12 cellular contexts compared by ENCODE assay signal in the genomic region with DNA sequence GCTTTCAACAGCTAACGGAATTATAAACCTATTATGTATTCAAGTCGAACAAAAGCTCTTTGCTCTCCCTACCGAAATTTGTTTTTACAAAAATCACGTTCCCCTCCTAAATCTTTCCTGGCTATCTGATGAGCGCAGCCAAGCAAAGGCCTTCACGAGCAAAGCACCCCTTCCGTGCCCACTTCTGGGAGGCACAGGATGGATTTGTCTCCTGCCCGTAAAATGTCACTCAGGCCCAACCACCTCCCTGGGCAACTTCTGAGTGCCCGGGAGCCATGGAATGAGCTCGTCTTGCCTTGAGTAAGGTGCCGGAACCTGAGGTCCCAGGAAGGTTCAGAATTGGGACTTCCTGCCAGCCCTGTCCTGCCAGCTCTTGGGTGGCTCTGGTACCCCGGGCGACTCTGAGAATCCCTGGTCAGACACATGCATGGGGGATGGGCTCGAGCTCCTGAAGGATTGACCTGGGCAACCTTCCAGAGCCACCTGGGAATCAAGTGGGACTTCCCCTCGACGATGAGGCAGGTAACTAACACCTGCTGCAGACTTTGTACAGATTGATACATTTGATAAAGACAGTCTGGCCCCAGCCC. TPM values are rescaled to one million over a fixed set of nuclear protein-coding genes. Genes with fewer than 3 reads are reported as not detected.
DNase-seq lines count a peak whose midpoint lies in the region; ATAC-seq and TF ChIP-seq lines count a peak whose summit lies in the region.
"Had no signal": no experiment of that assay in that cellular context is flagged by ENCODE, and none has a peak within 500 bp of the region (broad histone marks: within the 10 kb centered on the region; RNA-seq: fewer than 3 reads in every experiment).

No MANE protein-coding gene starts in this region.

- peaks cover 50% of the 10 kb centered on the region for H3K4me1 Mint-ChIP-seq in stimulated activated naive CD8-positive, alpha-beta T cell treated with anti-CD3 and anti-CD28 coated beads, Interleukin-15, Interleukin-2, amounts not matched to agents 100 ng/mL and 50 ng/mL, for 24 hours (ENCODE audit: low read depth)
- peaks cover 81% of the 10 kb centered on the region for H3K4me1 Mint-ChIP-seq in stimulated activated naive CD8-positive, alpha-beta T cell treated with anti-CD3 and anti-CD28 coated beads, Interleukin-15, amount 100 ng/mL, for 72 hours
- peaks cover 35% of the 10 kb centered on the region for H3K4me1 Mint-ChIP-seq in WTC11

- POLR2A ChIA-PET in WTC11 (lab: Charles Lee), result interaction anchor here (0.6 to 1.9 kb wide), 5 partner anchors 13 to 945 kb away, joined by 3 to 12 read pairs (median 3); partner anchors contain the start of gene BANP

- no peak overlapping the region for H3K4me3 ChIP-seq in right atrium auricular region
- H3K4me3 ChIP-seq: GM12878, SK-N-MC had no signal

- no peak for TF ChIP-seq POLR2A in erythroblast (IDR thresholded peaks at IDR 0.05; ENCODE audit: low read length)

- no peaks in the 10 kb centered on the region for H3K27me3 Mint-ChIP-seq in stimulated activated naive CD8-positive, alpha-beta T cell treated with anti-CD3 and anti-CD28 coated beads, Interleukin-15, Interleukin-2, amounts not matched to agents 100 ng/mL and 50 ng/mL, for 24 hours
- H3K27me3 Mint-ChIP-seq in stimulated activated naive CD8-positive, alpha-beta T cell treated with anti-CD3 and anti-CD28 coated beads, Interleukin-15, amount 100 ng/mL, for 72 hours, result no peaks in the 10 kb centered on the region
- no peaks in the 10 kb centered on the region for H3K27me3 Mint-ChIP-seq in WTC11 (ENCODE audit: low read depth)

- H3K27me3 ChIP-seq in right atrium auricular region, result no peaks in the 10 kb centered on the region

- intact Hi-C loops in left cardiac atrium (cut with DNase I), result no loop called here

- no peak overlapping the region for H3K4me3 Mint-ChIP-seq in stimulated activated naive CD8-positive, alpha-beta T cell treated with anti-CD3 and anti-CD28 coated beads, Interleukin-15, Interleukin-2, amounts not matched to agents 100 ng/mL and 50 ng/mL, for 24 hours
- H3K4me3 Mint-ChIP-seq in stimulated activated naive CD8-positive, alpha-beta T cell treated with anti-CD3 and anti-CD28 coated beads, Interleukin-15, amount 100 ng/mL, for 72 hours, result peak overlapping the region in 1 of 2 donors; percentile 29
- no peak overlapping the region for H3K4me3 Mint-ChIP-seq in WTC11

- DNase-seq in stimulated activated naive CD8-positive, alpha-beta T cell treated with anti-CD3 and anti-CD28 coated beads, Interleukin-15, amount 100 ng/mL, for 72 hours, result no peak
- DNase-seq in WTC11 (ENCODE audit: low spot score) (no peak), left lobe of liver (ENCODE audit: low spot score) (peak; percentile 74), erythroblast (lab: John Stamatoyannopoulos, UW) (no peak), left cardiac atrium (no peak), right atrium auricular region (ENCODE audit: low spot score) (no peak)
- DNase-seq: cortex of kidney, GDM1 had no signal

- H3K9me3 ChIP-seq in right atrium auricular region, result no peaks in the 10 kb centered on the region

- no peak for ATAC-seq in stimulated activated naive CD8-positive, alpha-beta T cell treated with anti-CD3 and anti-CD28 coated beads, Interleukin-15, amount 100 ng/mL, for 72 hours
- ATAC-seq in WTC11 (no peak), left lobe of liver (no peak), GM19324 (IDR thresholded peaks at IDR 0.05; ENCODE audit: low FRiP score, unreplicated experiment) (no peak), left cardiac atrium (no peak)

- H3K9me3 Mint-ChIP-seq in stimulated activated naive CD8-positive, alpha-beta T cell treated with anti-CD3 and anti-CD28 coated beads, Interleukin-15, Interleukin-2, amounts not matched to agents 100 ng/mL and 50 ng/mL, for 24 hours, result no peaks in the 10 kb centered on the region
- H3K9me3 Mint-ChIP-seq in stimulated activated naive CD8-positive, alpha-beta T cell treated with anti-CD3 and anti-CD28 coated beads, Interleukin-15, amount 100 ng/mL, for 72 hours, result no peaks in the 10 kb centered on the region
- H3K9me3 Mint-ChIP-seq in WTC11, result no peaks in the 10 kb centered on the region

- H3K36me3 ChIP-seq in right atrium auricular region, result peaks cover 9% of the 10 kb centered on the region

- H3K27ac ChIP-seq in right atrium auricular region, result no peak overlapping the region
- H3K27ac ChIP-seq: SK-N-MC had no signal

- CTCF ChIA-PET in WTC11 (lab: Charles Lee), result interaction anchor here (0.6 to 10.4 kb wide), 39 partner anchors 9 to 533 kb away, joined by 3 to 234 read pairs (median 5); partner anchors contain the start of genes KLHDC4, SLC7A5 and ZNF469

- H3K27ac Mint-ChIP-seq in stimulated activated naive CD8-positive, alpha-beta T cell treated with anti-CD3 and anti-CD28 coated beads, Interleukin-15, Interleukin-2, amounts not matched to agents 100 ng/mL and 50 ng/mL, for 24 hours, result peak overlapping the region; percentile 21
- peak overlapping the region in 1 of 2 donors; percentile 74 for H3K27ac Mint-ChIP-seq in stimulated activated naive CD8-positive, alpha-beta T cell treated with anti-CD3 and anti-CD28 coated beads, Interleukin-15, amount 100 ng/mL, for 72 hours
- H3K27ac Mint-ChIP-seq in WTC11, result no peak overlapping the region

- peaks cover 0 to 49% of the 10 kb centered on the region in 2 donors for H3K4me1 ChIP-seq in right atrium auricular region

- H3K36me3 Mint-ChIP-seq in stimulated activated naive CD8-positive, alpha-beta T cell treated with anti-CD3 and anti-CD28 coated beads, Interleukin-15, Interleukin-2, amounts not matched to agents 100 ng/mL and 50 ng/mL, for 24 hours (ENCODE audit: low read depth), result peaks cover 49% of the 10 kb centered on the region
- peaks cover 7% of the 10 kb centered on the region; the same call in 1 of the 2 replicates for H3K36me3 Mint-ChIP-seq in WTC11

- TF ChIP-seq CTCF in WTC11 (IDR thresholded peaks at IDR 0.05) (no peak), right atrium auricular region (IDR thresholded peaks at IDR 0.05) (no peak)

TF ChIP-seq in WTC11, 78 proteins besides CTCF, POLR2A, EP300 and RAD21:
- TF ChIP-seq, protein P1, sequence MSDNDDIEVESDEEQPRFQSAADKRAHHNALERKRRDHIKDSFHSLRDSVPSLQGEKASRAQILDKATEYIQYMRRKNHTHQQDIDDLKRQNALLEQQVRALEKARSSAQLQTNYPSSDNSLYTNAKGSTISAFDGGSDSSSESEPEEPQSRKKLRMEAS (CRISPR knock-in tag; IDR thresholded peaks at IDR 0.05), result peak; percentile 62; the same call in 1 of the 2 replicates
- TF ChIP-seq FOXP4 (CRISPR knock-in tag; IDR thresholded peaks at IDR 0.05), result no peak

RNA-seq across cellular contexts. Expression of gene SLC7A5, which starts 19.8 kb away (rescaled TPM):
- total RNA-seq in WTC11 (2021) (105 to 197 TPM (median 107 TPM) in 3 replicates), left lobe of liver (13.4 TPM), left cardiac atrium (10 to 100 TPM in 1 of 2 donors, 1 to 10 TPM in 1; 8.4 to 18.4 TPM), right atrium auricular region (10 to 100 TPM in 1 of 2 donors, 1 to 10 TPM in 1; 5.8 to 12.8 TPM)
